In the genomic region with DNA sequence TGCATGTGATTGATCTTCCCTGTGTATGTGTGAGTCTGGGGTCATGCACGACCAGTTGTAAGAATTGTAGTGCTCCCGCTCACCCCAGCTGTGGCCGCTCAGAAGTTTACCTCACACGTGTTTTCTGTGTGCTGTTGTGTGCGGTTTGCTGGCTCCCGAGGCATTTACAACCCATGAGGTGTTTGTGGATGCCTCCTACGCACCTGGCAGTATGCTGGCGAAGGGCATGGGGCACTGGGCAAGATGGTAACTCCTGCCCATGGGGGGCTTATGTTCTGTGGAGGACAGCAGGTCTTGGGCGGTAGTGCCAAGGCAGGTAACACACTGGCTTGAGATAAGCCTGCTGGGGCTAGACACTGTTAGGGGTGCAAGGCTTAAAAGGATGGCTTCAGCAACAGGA, we compare ENCODE assay signal across 28 cellular contexts.
DNase-seq lines count a peak whose midpoint lies in the region; ATAC-seq, FAIRE-seq and TF ChIP-seq lines count a peak whose summit lies in the region.
"Had no signal": no experiment of that assay in that cellular context is flagged by ENCODE, and none has a peak within 500 bp of the region (broad histone marks: within the 10 kb centered on the region; RNA-seq: fewer than 3 reads in every experiment).

No MANE protein-coding gene starts in this region.

- no peak overlapping the region for H2BK120ac ChIP-seq in mesenchymal stem cell (ENCODE audit: low read depth, low read length)

- H3K27me3 Mint-ChIP-seq in activated CD8-positive, alpha-beta memory T cell treated with anti-CD3 and anti-CD28 coated beads, Interleukin-2, amount 10 ng/mL, durations not matched to agents 7 days and 5 days = no peaks in the 10 kb centered on the region
- H3K27me3 Mint-ChIP-seq: activated naive CD4-positive, alpha-beta T cell treated with anti-CD3 and anti-CD28 coated beads, Interleukin-2, amount 10 ng/mL, durations not matched to agents 7 days and 5 days; IgD-negative memory B cell had no signal

- no peak for FAIRE-seq in kidney (lab: Jason Lieb, UNC)
- FAIRE-seq: endothelial cell of umbilical vein, GM19239, small intestine had no signal

- H3K9me3 ChIP-seq in right atrium auricular region (no peaks in the 10 kb centered on the region), left ventricle myocardium inferior (replicated peaks) (peaks cover 11% of the 10 kb centered on the region), kidney (ENCODE audit: control insufficient read depth in 1 of 2, low read length in 2 of 2) (no peaks in the 10 kb centered on the region), upper lobe of right lung (no peaks in the 10 kb centered on the region), mesenchymal stem cell (ENCODE audit: control insufficient read depth, low read length) (no peaks in the 10 kb centered on the region)
- H3K9me3 ChIP-seq: neutrophil, thoracic aorta had no signal

- H3K27ac ChIP-seq in right atrium auricular region (no peak overlapping the region), left ventricle myocardium inferior (replicated peaks) (no peak overlapping the region), kidney (ENCODE audit: low read depth in 2 of 2, low read length in 2 of 2) (no peak overlapping the region), upper lobe of right lung (no peak overlapping the region), mesenchymal stem cell (ENCODE audit: low read length, poor library complexity, severe bottlenecking) (no peak overlapping the region)
- H3K27ac ChIP-seq: C4-2B, cardiac muscle cell, neutrophil had no signal

- H3K4me1 Mint-ChIP-seq in activated CD8-positive, alpha-beta memory T cell treated with anti-CD3 and anti-CD28 coated beads, Interleukin-2, amount 10 ng/mL, durations not matched to agents 7 days and 5 days = no peaks in the 10 kb centered on the region
- H3K4me1 Mint-ChIP-seq: activated naive CD4-positive, alpha-beta T cell treated with anti-CD3 and anti-CD28 coated beads, Interleukin-2, amount 10 ng/mL, durations not matched to agents 7 days and 5 days; stimulated activated effector memory CD8-positive, alpha-beta T cell treated with anti-CD3 and anti-CD28 coated beads, Interleukin-12 subunit alpha, Interleukin-12 subunit beta, amount 100 ng/mL, for 72 hours had no signal

- ATAC-seq in activated CD8-positive, alpha-beta memory T cell treated with anti-CD3 and anti-CD28 coated beads, Interleukin-2, amount 10 ng/mL, durations not matched to agents 7 days and 5 days = no peak
- ATAC-seq in upper lobe of right lung = no peak
- ATAC-seq: activated CD8-positive, alpha-beta T cell treated with anti-CD3 and anti-CD28 coated beads, Interleukin-2, amount 10 ng/mL, durations not matched to agents 7 days and 5 days; PC-3 had no signal

- no peaks in the 10 kb centered on the region for H3K36me3 Mint-ChIP-seq in activated CD8-positive, alpha-beta memory T cell treated with anti-CD3 and anti-CD28 coated beads, Interleukin-2, amount 10 ng/mL, durations not matched to agents 7 days and 5 days
- H3K36me3 Mint-ChIP-seq: IgD-negative memory B cell; stimulated activated effector memory CD8-positive, alpha-beta T cell treated with anti-CD3 and anti-CD28 coated beads, Interleukin-12 subunit alpha, Interleukin-12 subunit beta, amount 100 ng/mL, for 72 hours had no signal

- no peaks in the 10 kb centered on the region for H3K27me3 ChIP-seq in right atrium auricular region
- no peaks in the 10 kb centered on the region for H3K27me3 ChIP-seq in left ventricle myocardium inferior (ENCODE audit: low read depth)
- no peaks in the 10 kb centered on the region for H3K27me3 ChIP-seq in upper lobe of right lung
- H3K27me3 ChIP-seq in mesenchymal stem cell (ENCODE audit: control insufficient read depth in 1 of 2, insufficient read depth in 1 of 2, low read length in 2 of 2) = peaks cover 0 to 9% of the 10 kb centered on the region in 2 experiments
- H3K27me3 ChIP-seq: cardiac muscle cell, neutrophil had no signal

- no peak overlapping the region for H3K27ac Mint-ChIP-seq in activated CD8-positive, alpha-beta memory T cell treated with anti-CD3 and anti-CD28 coated beads, Interleukin-2, amount 10 ng/mL, durations not matched to agents 7 days and 5 days
- H3K27ac Mint-ChIP-seq: activated CD8-positive, alpha-beta T cell treated with anti-CD3 and anti-CD28 coated beads, Interleukin-2, amount 10 ng/mL, durations not matched to agents 7 days and 5 days; activated naive CD4-positive, alpha-beta T cell treated with anti-CD3 and anti-CD28 coated beads, Interleukin-2, amount 10 ng/mL, durations not matched to agents 7 days and 5 days; IgD-negative memory B cell; stimulated activated effector memory CD8-positive, alpha-beta T cell treated with anti-CD3 and anti-CD28 coated beads, Interleukin-12 subunit alpha, Interleukin-12 subunit beta, amount 100 ng/mL, for 72 hours had no signal

- no peak overlapping the region for H2BK12ac ChIP-seq in mesenchymal stem cell (ENCODE audit: low read length in 2 of 2)

- no peaks in the 10 kb centered on the region for H3K79me1 ChIP-seq in mesenchymal stem cell (replicated peaks; ENCODE audit: low read length, poor library complexity, severe bottlenecking)

- H2BK15ac ChIP-seq in mesenchymal stem cell (ENCODE audit: low read depth, poor library complexity, severe bottlenecking) = no peak overlapping the region

- no peak overlapping the region for H3K9ac ChIP-seq in kidney (ENCODE audit: low read length in 2 of 2)
- H3K9ac ChIP-seq in mesenchymal stem cell (ENCODE audit: low read length) = no peak overlapping the region

- H3K23ac ChIP-seq in mesenchymal stem cell (ENCODE audit: low read length in 2 of 2) = no peak overlapping the region

- no peak overlapping the region for H2BK5ac ChIP-seq in mesenchymal stem cell (ENCODE audit: low read depth, low read length, poor library complexity, severe bottlenecking)

- H3K4me3 Mint-ChIP-seq in activated CD8-positive, alpha-beta memory T cell treated with anti-CD3 and anti-CD28 coated beads, Interleukin-2, amount 10 ng/mL, durations not matched to agents 7 days and 5 days = no peak overlapping the region
- H3K4me3 Mint-ChIP-seq: activated CD8-positive, alpha-beta T cell treated with anti-CD3 and anti-CD28 coated beads, Interleukin-2, amount 10 ng/mL, durations not matched to agents 7 days and 5 days; activated naive CD4-positive, alpha-beta T cell treated with anti-CD3 and anti-CD28 coated beads, Interleukin-2, amount 10 ng/mL, durations not matched to agents 7 days and 5 days; IgD-negative memory B cell; stimulated activated effector memory CD8-positive, alpha-beta T cell treated with anti-CD3 and anti-CD28 coated beads, Interleukin-12 subunit alpha, Interleukin-12 subunit beta, amount 100 ng/mL, for 72 hours had no signal

- no peak overlapping the region for H4K91ac ChIP-seq in mesenchymal stem cell (ENCODE audit: low read length)

- H3K4me1 ChIP-seq in right atrium auricular region = no peaks in the 10 kb centered on the region
- no peaks in the 10 kb centered on the region for H3K4me1 ChIP-seq in left ventricle myocardium inferior
- H3K4me1 ChIP-seq in kidney (ENCODE audit: control insufficient read depth in 1 of 2, insufficient read depth in 1 of 2, low read depth in 1 of 2, low read length in 2 of 2) = peaks cover 0 to 3% of the 10 kb centered on the region in 2 donors
- peaks cover 6% of the 10 kb centered on the region for H3K4me1 ChIP-seq in upper lobe of right lung
- peaks cover 10% of the 10 kb centered on the region for H3K4me1 ChIP-seq in mesenchymal stem cell (ENCODE audit: control insufficient read depth, insufficient read depth, low read depth, low read length)

- H3K36me3 ChIP-seq in right atrium auricular region (no peaks in the 10 kb centered on the region), left ventricle myocardium inferior (no peaks in the 10 kb centered on the region), kidney (ENCODE audit: control insufficient read depth in 1 of 2, insufficient read depth in 2 of 2, low read length in 2 of 2) (no peaks in the 10 kb centered on the region), upper lobe of right lung (no peaks in the 10 kb centered on the region), mesenchymal stem cell (ENCODE audit: control insufficient read depth in 1 of 2, insufficient read depth in 2 of 2, low read depth in 1 of 2, low read length in 2 of 2) (no peaks in the 10 kb centered on the region)
- H3K36me3 ChIP-seq: cardiac muscle cell, neutrophil, thoracic aorta had no signal

- H2AFZ ChIP-seq in mesenchymal stem cell (ENCODE audit: low read depth, low read length) = no peak overlapping the region

- H3K9me3 Mint-ChIP-seq in activated CD8-positive, alpha-beta memory T cell treated with anti-CD3 and anti-CD28 coated beads, Interleukin-2, amount 10 ng/mL, durations not matched to agents 7 days and 5 days (ENCODE audit: low read depth) = peaks cover 2% of the 10 kb centered on the region
- H3K9me3 Mint-ChIP-seq: stimulated activated effector memory CD8-positive, alpha-beta T cell treated with anti-CD3 and anti-CD28 coated beads, Interleukin-12 subunit alpha, Interleukin-12 subunit beta, amount 100 ng/mL, for 72 hours had no signal

- no peak overlapping the region for H3K4me3 ChIP-seq in right atrium auricular region
- H3K4me3 ChIP-seq in left ventricle myocardium inferior = no peak overlapping the region
- H3K4me3 ChIP-seq in kidney (ENCODE audit: low read length in 2 of 2) = no peak overlapping the region
- H3K4me3 ChIP-seq in upper lobe of right lung = no peak overlapping the region
- H3K4me3 ChIP-seq in mesenchymal stem cell (ENCODE audit: insufficient read depth in 1 of 2, low read depth in 1 of 2, low read length in 2 of 2) = no peak overlapping the region
- H3K4me3 ChIP-seq: cardiac muscle cell, thoracic aorta had no signal

- H3K4ac ChIP-seq in mesenchymal stem cell (ENCODE audit: low read depth in 1 of 2, low read length in 2 of 2) = no peak overlapping the region

- CTCF ChIA-PET in activated CD8-positive, alpha-beta memory T cell treated with anti-CD3 and anti-CD28 coated beads, Interleukin-2, amount 10 ng/mL, durations not matched to agents 7 days and 5 days (lab: Charles Lee) = no interaction called here

- no peak overlapping the region for H3K14ac ChIP-seq in mesenchymal stem cell (ENCODE audit: low read length in 2 of 2)

- no peak overlapping the region for H2AK5ac ChIP-seq in mesenchymal stem cell (ENCODE audit: low read length, severe bottlenecking)

- no peak overlapping the region for H3K18ac ChIP-seq in mesenchymal stem cell (ENCODE audit: low read depth in 1 of 2, low read length in 2 of 2)

- peak; percentile 55 for DNase-seq in right atrium auricular region (ENCODE audit: low spot score)
- no peak for DNase-seq in left ventricle myocardium inferior
- peak; percentile 25 for DNase-seq in activated CD8-positive, alpha-beta memory T cell treated with anti-CD3 and anti-CD28 coated beads, Interleukin-2, amount 10 ng/mL, durations not matched to agents 7 days and 5 days
- peak; percentile 53 for DNase-seq in kidney
- DNase-seq in upper lobe of right lung = peak; percentile 40
- no peak for DNase-seq in NCI-H82 treated with DMSO at 0.1 percent for 48 hours (lab: John Stamatoyannopoulos, UW; ENCODE audit: unreplicated experiment)
- no peak for DNase-seq in NCI-H524 (lab: John Stamatoyannopoulos, UW)
- DNase-seq in mesenchymal stem cell = no peak
- DNase-seq: activated CD8-positive, alpha-beta T cell treated with anti-CD3 and anti-CD28 coated beads, Interleukin-2, amount 10 ng/mL, durations not matched to agents 7 days and 5 days; activated naive CD4-positive, alpha-beta T cell treated with anti-CD3 and anti-CD28 coated beads, Interleukin-2, amount 10 ng/mL, durations not matched to agents 7 days and 5 days; amygdala; dermis blood vessel endothelial cell; HCEC 1CT; mesendoderm; NCI-H1105 treated with DMSO at 0.1 percent for 48 hours; NCI-H2081 treated with DMSO at 0.1 percent for 48 hours; PC-3; SHP77 treated with DMSO at 0.1 percent for 48 hours; small intestine; SW 1271 had no signal

- TF ChIP-seq CTCF in right atrium auricular region (IDR thresholded peaks at IDR 0.05) = no peak
- no peak for TF ChIP-seq CTCF in left ventricle myocardium inferior (IDR thresholded peaks at IDR 0.05; ENCODE audit: borderline replicate concordance)
- TF ChIP-seq CTCF in kidney (IDR thresholded peaks at IDR 0.05; ENCODE audit: borderline replicate concordance, extremely low read depth, insufficient read depth) = no peak
- TF ChIP-seq CTCF in upper lobe of right lung (IDR thresholded peaks at IDR 0.05) = no peak

- intact Hi-C loops in left ventricle myocardium inferior (cut with micrococcal nuclease) (no loop called here), kidney (cut with DNase I) (no loop called here), upper lobe of right lung (cut with DNase I) (no loop called here)

- no peak overlapping the region for H3K4me2 ChIP-seq in mesenchymal stem cell (ENCODE audit: low read length, poor library complexity, severe bottlenecking)

- WGBS in mesenchymal stem cell = 91% methylated on average over 9 of the region's 9 CpGs

- no peak overlapping the region for H4K8ac ChIP-seq in mesenchymal stem cell (ENCODE audit: low read length)

Comparison
In these comparisons a context has a peak if more than half of its experiments do, and no peak if none do; other contexts are left out.
1. DNase-seq: peak in right atrium auricular region (single experiment), activated CD8-positive, alpha-beta memory T cell treated with anti-CD3 and anti-CD28 coated beads, Interleukin-2, amount 10 ng/mL, durations not matched to agents 7 days and 5 days (single experiment), kidney (single experiment) and upper lobe of right lung (single experiment); none in left ventricle myocardium inferior (single experiment), NCI-H82 treated with DMSO at 0.1 percent for 48 hours (single experiment), NCI-H524 (0 of 2) and mesenchymal stem cell (single experiment).